10 cellular contexts compared by ENCODE assay signal in genomic region chr10:8102708-8103401, GRCh38. TPM values are rescaled to one million over a fixed set of nuclear protein-coding genes. Genes with fewer than 3 reads are reported as not detected.
DNase-seq lines count a peak whose midpoint lies in the region; ATAC-seq and TF ChIP-seq lines count a peak whose summit lies in the region.
"Had no signal": no experiment of that assay in that cellular context is flagged by ENCODE, and none has a peak within 500 bp of the region (broad histone marks: within the 10 kb centered on the region; RNA-seq: fewer than 3 reads in every experiment).

No MANE protein-coding gene starts in this region.

- DNase-seq in activated CD4-positive, alpha-beta T cell treated with anti-CD3 and anti-CD28 coated beads for 36 hours = peak; percentile 22
- DNase-seq in activated CD4-positive, alpha-beta T cell treated with anti-CD3 and anti-CD28 coated beads, Interleukin-2, amount 50 U/mL, for 48 hours = no peak
- DNase-seq in WTC11 (ENCODE audit: low spot score) (peak; percentile 32), upper lobe of right lung (no peak), NCI-H187 (lab: John Stamatoyannopoulos, UW) (no peak), NCI-H226 (no peak)
- no peak for DNase-seq in activated CD4-positive, alpha-beta T cell treated with anti-CD3 and anti-CD28 coated beads, Interleukin-2, amount 50 U/mL, for 1 hour
- DNase-seq: SJCRH30, testis had no signal

- CTCF ChIA-PET in activated CD4-positive, alpha-beta T cell treated with anti-CD3 and anti-CD28 coated beads for 36 hours (lab: Charles Lee) = no interaction called here
- CTCF ChIA-PET in WTC11 (lab: Charles Lee) = interaction anchor here (0.7 to 1.6 kb wide), 2 partner anchors 28 to 87 kb away, joined by 3 to 5 read pairs; no protein-coding TSS in a partner anchor

- H3K4me3 Mint-ChIP-seq in activated CD4-positive, alpha-beta T cell treated with anti-CD3 and anti-CD28 coated beads for 36 hours = no peak overlapping the region
- peak overlapping the region; percentile 41 for H3K4me3 Mint-ChIP-seq in WTC11

- ATAC-seq in activated CD4-positive, alpha-beta T cell treated with anti-CD3 and anti-CD28 coated beads for 36 hours = peak; percentile 57
- peak; percentile 87 for ATAC-seq in HG02623 (IDR thresholded peaks at IDR 0.05; ENCODE audit: unreplicated experiment)
- peak; percentile 82 for ATAC-seq in WTC11
- ATAC-seq in upper lobe of right lung = peak; percentile 31

- POLR2A ChIA-PET in activated CD4-positive, alpha-beta T cell treated with anti-CD3 and anti-CD28 coated beads for 36 hours (lab: Charles Lee) = no interaction called here
- POLR2A ChIA-PET in WTC11 (lab: Charles Lee) = no interaction called here

- peaks cover 6% of the 10 kb centered on the region for H3K4me1 Mint-ChIP-seq in activated CD4-positive, alpha-beta T cell treated with anti-CD3 and anti-CD28 coated beads for 36 hours
- peaks cover 16% of the 10 kb centered on the region for H3K4me1 Mint-ChIP-seq in WTC11

- H3K4me1 ChIP-seq in upper lobe of right lung = no peaks in the 10 kb centered on the region
- H3K4me1 ChIP-seq: SJCRH30, testis had no signal

- intact Hi-C loops in activated CD4-positive, alpha-beta T cell treated with anti-CD3 and anti-CD28 coated beads for 36 hours (cut with DNase I, micrococcal nuclease) = no loop called here
- intact Hi-C loops in upper lobe of right lung (cut with DNase I) = no loop called here

- H3K27ac ChIP-seq in upper lobe of right lung = no peak overlapping the region
- H3K27ac ChIP-seq: SJCRH30, testis had no signal

- no peaks in the 10 kb centered on the region for H3K9me3 Mint-ChIP-seq in activated CD4-positive, alpha-beta T cell treated with anti-CD3 and anti-CD28 coated beads for 36 hours (ENCODE audit: low read depth)
- peaks cover 5% of the 10 kb centered on the region for H3K9me3 Mint-ChIP-seq in WTC11

- H3K9me3 ChIP-seq in upper lobe of right lung = no peaks in the 10 kb centered on the region
- H3K9me3 ChIP-seq: SJCRH30, testis had no signal

- H3K27ac Mint-ChIP-seq in activated CD4-positive, alpha-beta T cell treated with anti-CD3 and anti-CD28 coated beads for 36 hours = no peak overlapping the region
- H3K27ac Mint-ChIP-seq in WTC11 = no peak overlapping the region

- H3K36me3 ChIP-seq in upper lobe of right lung = no peaks in the 10 kb centered on the region
- H3K36me3 ChIP-seq: SJCRH30 had no signal

- no peak overlapping the region for H3K4me3 ChIP-seq in upper lobe of right lung
- H3K4me3 ChIP-seq: SJCRH30, testis had no signal

- no peaks in the 10 kb centered on the region for H3K27me3 Mint-ChIP-seq in activated CD4-positive, alpha-beta T cell treated with anti-CD3 and anti-CD28 coated beads for 36 hours
- H3K27me3 Mint-ChIP-seq in WTC11 (ENCODE audit: low read depth) = peaks cover 15% of the 10 kb centered on the region; the same call in 1 of the 2 replicates

- TF ChIP-seq CTCF in WTC11 (IDR thresholded peaks at IDR 0.05) (no peak), upper lobe of right lung (IDR thresholded peaks at IDR 0.05) (no peak)

- H3K27me3 ChIP-seq in upper lobe of right lung = no peaks in the 10 kb centered on the region
- H3K27me3 ChIP-seq: SJCRH30, testis had no signal

- H3K36me3 Mint-ChIP-seq in activated CD4-positive, alpha-beta T cell treated with anti-CD3 and anti-CD28 coated beads for 36 hours (ENCODE audit: low read depth) = no peaks in the 10 kb centered on the region
- H3K36me3 Mint-ChIP-seq in WTC11 = no peaks in the 10 kb centered on the region

TF ChIP-seq in WTC11, 78 proteins besides CTCF, POLR2A, EP300 and RAD21:
- TF ChIP-seq MXD4 (CRISPR knock-in tag; IDR thresholded peaks at IDR 0.05; ENCODE audit: borderline replicate concordance) (no peak), ZNF423 (CRISPR knock-in tag; IDR thresholded peaks at IDR 0.05) (0 out of 2 replicates have a peak, but pooled peaks have one; percentile 12)

RNA-seq across cellular contexts. Expression of gene GATA3, which starts 48.4 kb away (rescaled TPM):
- 10 to 100 TPM; 23.5 to 30.2 TPM for total RNA-seq in activated CD4-positive, alpha-beta T cell treated with anti-CD3 and anti-CD28 coated beads for 36 hours
- total RNA-seq in WTC11 (2021) = 0.60 to 0.89 TPM (median 0.72 TPM) in 3 replicates
- total RNA-seq in upper lobe of right lung = 3.2 TPM

Comparison
In these comparisons a context has a peak if more than half of its experiments do, and no peak if none do; other contexts are left out.
1. DNase-seq: peak in activated CD4-positive, alpha-beta T cell treated with anti-CD3 and anti-CD28 coated beads for 36 hours (single experiment) and WTC11 (single experiment); none in activated CD4-positive, alpha-beta T cell treated with anti-CD3 and anti-CD28 coated beads, Interleukin-2, amount 50 U/mL, for 48 hours (0 of 2), upper lobe of right lung (single experiment), NCI-H187 (0 of 2), NCI-H226 (single experiment) and activated CD4-positive, alpha-beta T cell treated with anti-CD3 and anti-CD28 coated beads, Interleukin-2, amount 50 U/mL, for 1 hour (single experiment).
2. ATAC-seq: peak in every context shown above with its lines; median percentile 87 in HG02623; 82 in WTC11; 57 in activated CD4-positive, alpha-beta T cell treated with anti-CD3 and anti-CD28 coated beads for 36 hours; 31 in upper lobe of right lung.